In genomic region chr7:157446322-157446721, GRCh38 we compare ENCODE assay signal across 24 cellular contexts.
"Had no signal": no experiment of that assay in that cellular context is flagged by ENCODE, and none has a peak within 500 bp of the region (broad histone marks: within the 10 kb centered on the region; RNA-seq: fewer than 3 reads in every experiment).

No MANE protein-coding gene starts in this region.

- H3K36me3 ChIP-seq: esophagus squamous epithelium, neural progenitor cell, stomach, tibial nerve had no signal

- H3K4me3 Mint-ChIP-seq: activated CD4-positive, alpha-beta T cell treated with anti-CD3 and anti-CD28 coated beads for 36 hours; central memory CD8-positive, alpha-beta T cell; memory B cell; naive thymus-derived CD8-positive, alpha-beta T cell; neural progenitor cell; stimulated activated naive B cell treated with anti-CD40 and anti-IgM and Interleukin-4, amounts not matched to agents 10 μg/mL and 1 μg/mL and 100 μg/mL, for 72 hours had no signal

- H3K36me3 Mint-ChIP-seq: memory B cell; naive thymus-derived CD8-positive, alpha-beta T cell; stimulated activated naive B cell treated with anti-CD40 and anti-IgM and Interleukin-4, amounts not matched to agents 10 μg/mL and 1 μg/mL and 100 μg/mL, for 72 hours had no signal

- H3K27me3 Mint-ChIP-seq: activated CD4-positive, alpha-beta T cell treated with anti-CD3 and anti-CD28 coated beads for 36 hours; naive thymus-derived CD8-positive, alpha-beta T cell had no signal

- H3K9me3 ChIP-seq: esophagus squamous epithelium, stomach had no signal

- H3K4me1 Mint-ChIP-seq: activated CD4-positive, alpha-beta T cell treated with anti-CD3 and anti-CD28 coated beads for 36 hours; central memory CD8-positive, alpha-beta T cell; memory B cell; stimulated activated naive B cell treated with anti-CD40 and anti-IgM and Interleukin-4, amounts not matched to agents 10 μg/mL and 1 μg/mL and 100 μg/mL, for 72 hours had no signal

- H3K9me3 Mint-ChIP-seq: central memory CD8-positive, alpha-beta T cell; memory B cell had no signal

- H3K27ac ChIP-seq: epithelial cell of prostate, esophagus squamous epithelium, neural progenitor cell, SK-N-MC, skin epidermis, stomach, tibial nerve had no signal

- ATAC-seq: activated CD4-positive, alpha-beta T cell treated with anti-CD3 and anti-CD28 coated beads for 36 hours; left cardiac atrium; naive thymus-derived CD8-positive, alpha-beta T cell; right cardiac atrium; stimulated activated naive B cell treated with anti-CD40 and anti-IgM and Interleukin-4, amounts not matched to agents 10 μg/mL and 1 μg/mL and 100 μg/mL, for 72 hours had no signal

- DNase-seq: activated CD4-positive, alpha-beta T cell treated with anti-CD3 and anti-CD28 coated beads for 36 hours; activated CD4-positive, CD25-positive, alpha-beta regulatory T cell; activated gamma-delta T cell treated with Interleukin-2 at 50 U/mL for 16 hours; activated naive CD4-positive, alpha-beta T cell treated with anti-CD3 and anti-CD28 coated beads, Interleukin-2, amount 50 U/mL, for 16 hours; amygdala; dermis blood vessel endothelial cell; effector CD4-positive, alpha-beta T cell; esophagus squamous epithelium; foreskin melanocyte; islet precursor cell; left cardiac atrium; occipital lobe; right cardiac atrium; stimulated activated CD4-positive, alpha-beta T cell treated with anti-CD3 and anti-CD28 coated beads, Interleukin-4, amount 100 ng/mL, for 4 hours; stimulated activated naive B cell treated with anti-CD40 and anti-IgM and Interleukin-4, amounts not matched to agents 10 μg/mL and 1 μg/mL and 100 μg/mL, for 72 hours; stomach had no signal

- H3K4me1 ChIP-seq: esophagus squamous epithelium, neural progenitor cell, stomach, tibial nerve had no signal

- H3K4me3 ChIP-seq: esophagus squamous epithelium, neural progenitor cell, SK-N-MC, skin epidermis, stomach, tibial nerve had no signal

- H3K27ac Mint-ChIP-seq: activated CD4-positive, alpha-beta T cell treated with anti-CD3 and anti-CD28 coated beads for 36 hours; memory B cell; naive thymus-derived CD8-positive, alpha-beta T cell; neural progenitor cell; stimulated activated naive B cell treated with anti-CD40 and anti-IgM and Interleukin-4, amounts not matched to agents 10 μg/mL and 1 μg/mL and 100 μg/mL, for 72 hours had no signal

- H3K27me3 ChIP-seq: esophagus squamous epithelium, neural progenitor cell, stomach, tibial nerve had no signal
